9 cellular contexts compared by ENCODE assay signal in genomic region chr4:15479089-15479912, GRCh38. TPM values are rescaled to one million over a fixed set of nuclear protein-coding genes. Genes with fewer than 3 reads are reported as not detected.
DNase-seq lines count a peak whose midpoint lies in the region; ATAC-seq and TF ChIP-seq lines count a peak whose summit lies in the region.
"Had no signal": no experiment of that assay in that cellular context is flagged by ENCODE, and none has a peak within 500 bp of the region (broad histone marks: within the 10 kb centered on the region; RNA-seq: fewer than 3 reads in every experiment).

No MANE protein-coding gene starts in this region.

- DNase-seq in DMS114 treated with DMSO at 0.1 percent for 48 hours (lab: John Stamatoyannopoulos, UW; ENCODE audit: unreplicated experiment) (peak; percentile 87), HK-2 (ENCODE audit: unreplicated experiment) (peak; percentile 65), NCI-H748 treated with DMSO at 0.1 percent for 48 hours (lab: John Stamatoyannopoulos, UW) (peak; percentile 49), T47D (ENCODE audit: low read depth in 1 of 2, low spot score in 1 of 2) (peak; percentile 18 to 81), sigmoid colon (peak; percentile 78), T-helper 1 cell (no peak)

- TF ChIP-seq CTCF in sigmoid colon (IDR thresholded peaks at IDR 0.05), result peak; percentile 38 to 60 (median 45)

- no peaks in the 10 kb centered on the region for H3K36me3 Mint-ChIP-seq in activated T-helper 17 cell treated with anti-CD3 and anti-CD28 coated beads, Interleukin-2, amount 50 U/mL, for 72 hours (ENCODE audit: low read depth)

- no peak overlapping the region for H3K4me3 Mint-ChIP-seq in activated T-helper 17 cell treated with anti-CD3 and anti-CD28 coated beads, Interleukin-2, amount 50 U/mL, for 72 hours
- H3K4me3 Mint-ChIP-seq: T-helper 1 cell treated with Interleukin-12 subunit alpha and Interleukin-12 subunit beta and Interleukin-4 antibody, amounts not matched to agents 30 μg/mL and 1 μg/mL, for 36 hours had no signal

- H3K4me1 Mint-ChIP-seq in activated T-helper 17 cell treated with anti-CD3 and anti-CD28 coated beads, Interleukin-2, amount 50 U/mL, for 72 hours, result no peaks in the 10 kb centered on the region

- WGBS in sigmoid colon, 2 donors, result 56 to 67% methylated on average over 11 of the region's 11 CpGs

- no peaks in the 10 kb centered on the region for H3K27me3 Mint-ChIP-seq in activated T-helper 17 cell treated with anti-CD3 and anti-CD28 coated beads, Interleukin-2, amount 50 U/mL, for 72 hours

- peaks cover 0 to 56% (median 12%) of the 10 kb centered on the region in 4 donors for H3K36me3 ChIP-seq in sigmoid colon

- no peaks in the 10 kb centered on the region for H3K27me3 ChIP-seq in sigmoid colon

- H3K27ac Mint-ChIP-seq in activated T-helper 17 cell treated with anti-CD3 and anti-CD28 coated beads, Interleukin-2, amount 50 U/mL, for 72 hours, result no peak overlapping the region
- H3K27ac Mint-ChIP-seq: T-helper 1 cell treated with Interleukin-12 subunit alpha and Interleukin-12 subunit beta and Interleukin-4 antibody, amounts not matched to agents 30 μg/mL and 1 μg/mL, for 36 hours had no signal

- TF ChIP-seq EP300 in sigmoid colon (IDR thresholded peaks at IDR 0.05), result no peak

- no peak for ATAC-seq in activated T-helper 17 cell treated with anti-CD3 and anti-CD28 coated beads, Interleukin-2, amount 50 U/mL, for 72 hours (replicated peaks)

- peak overlapping the region; percentile 75 to 88 (median 82) for H3K27ac ChIP-seq in sigmoid colon

- peaks cover 5% of the 10 kb centered on the region for H3K9me3 Mint-ChIP-seq in activated T-helper 17 cell treated with anti-CD3 and anti-CD28 coated beads, Interleukin-2, amount 50 U/mL, for 72 hours
- H3K9me3 Mint-ChIP-seq: T-helper 1 cell treated with Interleukin-12 subunit alpha and Interleukin-12 subunit beta and Interleukin-4 antibody, amounts not matched to agents 30 μg/mL and 1 μg/mL, for 36 hours had no signal

- H3K4me1 ChIP-seq in sigmoid colon, result peaks cover 0 to 22% (median 19%) of the 10 kb centered on the region in 4 donors

- peak overlapping the region; percentile 55 for H3K4me3 ChIP-seq in iPS-11a (ENCODE audit: low read depth, low read length)
- H3K4me3 ChIP-seq in sigmoid colon, result peak overlapping the region; percentile 31 to 49 (median 40)

- no peaks in the 10 kb centered on the region for H3K9me3 ChIP-seq in sigmoid colon

- intact Hi-C loops in sigmoid colon (cut with DNase I), result loop anchor here (2.0 to 10.0 kb wide), 3 partner anchors 174 to 523 kb away; no protein-coding TSS in a partner anchor

- in situ Hi-C loops in T47D (cut with HindIII; ENCODE audit: low pct_unique_long_range_greater_than_20kb, low sequenced_read_pairs), result no loop called here

- no peak for TF ChIP-seq POLR2A in sigmoid colon (IDR thresholded peaks at IDR 0.05)

RNA-seq across cellular contexts. Expression of gene CC2D2A, which starts 9.6 kb away (rescaled TPM):
- 100 to 1,000 TPM in 1 of 4 donors, 10 to 100 TPM in 3; 41.0 to 113 (median 51.3) TPM for total RNA-seq in sigmoid colon
- 1 to 10 TPM; 2.5 to 6.0 (median 3.8) TPM for polyA plus RNA-seq in sigmoid colon
- total RNA-seq in activated T-helper 17 cell treated with anti-CD3 and anti-CD28 coated beads, Interleukin-2, amount 50 U/mL, for 72 hours, result not detected

RNA-seq across cellular contexts. Expression of gene C1QTNF7, which starts 51.5 kb away (rescaled TPM):
- 10 to 100 TPM; 11.0 to 36.8 (median 18.9) TPM for total RNA-seq in sigmoid colon
- polyA plus RNA-seq in sigmoid colon, result 1 to 10 TPM in 2 of 3 donors, under 1 TPM in 1; 0.46 to 2.4 (median 1.2) TPM
- not detected for total RNA-seq in activated T-helper 17 cell treated with anti-CD3 and anti-CD28 coated beads, Interleukin-2, amount 50 U/mL, for 72 hours

Comparison
In these comparisons a context has a peak if more than half of its experiments do, and no peak if none do; other contexts are left out.
1. DNase-seq: peak in DMS114 treated with DMSO at 0.1 percent for 48 hours (single experiment), HK-2 (single experiment), NCI-H748 treated with DMSO at 0.1 percent for 48 hours (single experiment), T47D (2 of 2) and sigmoid colon (single experiment); none in T-helper 1 cell (0 of 5).
2. RNA of gene CC2D2A, which starts 9.6 kb away (total RNA-seq): 41.0 to 113 TPM in sigmoid colon; not detected in activated T-helper 17 cell treated with anti-CD3 and anti-CD28 coated beads, Interleukin-2, amount 50 U/mL, for 72 hours; every median in the first group is over 10 times any median in the second.
3. RNA of gene C1QTNF7, which starts 51.5 kb away (total RNA-seq): 11.0 to 36.8 TPM in sigmoid colon; not detected in activated T-helper 17 cell treated with anti-CD3 and anti-CD28 coated beads, Interleukin-2, amount 50 U/mL, for 72 hours; every median in the first group is over 10 times any median in the second.